ENCODE assay signal across 20 cellular contexts in genomic region chr3:16466822-16467221, GRCh38. TPM values are rescaled to one million over a fixed set of nuclear protein-coding genes. Genes with fewer than 3 reads are reported as not detected.
A peak's percentile ranks its signal among the peaks of the same experiment; 100 is the strongest.
DNase-seq lines count a peak whose midpoint lies in the region; ATAC-seq lines count a peak whose summit lies in the region.
"Had no signal": no experiment of that assay in that cellular context is flagged by ENCODE, and none has a peak within 500 bp of the region (broad histone marks: within the 10 kb centered on the region; RNA-seq: fewer than 3 reads in every experiment).

No MANE protein-coding gene starts in this region.

- H3K4me1 ChIP-seq in mesenchymal stem cell (ENCODE audit: control insufficient read depth, insufficient read depth, low read depth, low read length): peaks cover 3% of the 10 kb centered on the region
- H3K4me1 ChIP-seq: body of pancreas had no signal

- POLR2A ChIA-PET in activated CD8-positive, alpha-beta T cell treated with anti-CD3 and anti-CD28 coated beads, Interleukin-2, amount 10 ng/mL, durations not matched to agents 7 days and 5 days (lab: Charles Lee): interaction anchor here (1.4 kb wide), 1 partner anchor 47 kb away, joined by 3 read pairs; the partner anchor contains the start of gene RFTN1

- H2BK12ac ChIP-seq in mesenchymal stem cell (ENCODE audit: low read length in 2 of 2): peak overlapping the region; percentile 7 to 80

- DNase-seq in stimulated activated naive CD8-positive, alpha-beta T cell treated with anti-CD3 and anti-CD28 coated beads, Interleukin-15, amount 100 ng/mL, for 72 hours: no peak
- DNase-seq in activated CD8-positive, alpha-beta T cell treated with anti-CD3 and anti-CD28 coated beads, Interleukin-2, amount 10 ng/mL, durations not matched to agents 7 days and 5 days: no peak
- peak; percentile 12 for DNase-seq in mesenchymal stem cell
- no peak for DNase-seq in stimulated activated CD4-positive, alpha-beta T cell treated with anti-CD3 and anti-CD28 coated beads, Interleukin-15, amount 100 ng/mL, for 24 hours
- no peak for DNase-seq in germinal center (ENCODE audit: low spot score)
- no peak for DNase-seq in SW480 (ENCODE audit: low spot score)
- no peak for DNase-seq in stimulated activated CD4-positive, alpha-beta T cell treated with anti-CD3 and anti-CD28 coated beads, Interleukin-2, amount 100 ng/mL, for 48 hours
- DNase-seq: body of pancreas; Caco-2; head of caudate nucleus; left lung; NCI-H1930; NCI-H446 treated with DMSO at 0.1 percent for 48 hours; NK-92 treated with Interleukin-12 subunit alpha and Interleukin-12 subunit beta, amount 100 ng/mL, for 24 hours; nucleus accumbens; retina; RPMI8226; WERI-Rb-1 had no signal

- H3K4me3 Mint-ChIP-seq in stimulated activated naive CD8-positive, alpha-beta T cell treated with anti-CD3 and anti-CD28 coated beads, Interleukin-15, Interleukin-2, amounts not matched to agents 100 ng/mL and 50 ng/mL, for 24 hours: no peak overlapping the region
- H3K4me3 Mint-ChIP-seq in stimulated activated naive CD8-positive, alpha-beta T cell treated with anti-CD3 and anti-CD28 coated beads, Interleukin-15, amount 100 ng/mL, for 72 hours: peak overlapping the region in 1 of 2 donors; percentile 38
- no peak overlapping the region for H3K4me3 Mint-ChIP-seq in activated CD8-positive, alpha-beta T cell treated with anti-CD3 and anti-CD28 coated beads, Interleukin-2, amount 10 ng/mL, durations not matched to agents 7 days and 5 days

- H3K27ac Mint-ChIP-seq in stimulated activated naive CD8-positive, alpha-beta T cell treated with anti-CD3 and anti-CD28 coated beads, Interleukin-15, Interleukin-2, amounts not matched to agents 100 ng/mL and 50 ng/mL, for 24 hours: peak overlapping the region; percentile 22
- peak overlapping the region in 1 of 2 donors; percentile 1 for H3K27ac Mint-ChIP-seq in stimulated activated naive CD8-positive, alpha-beta T cell treated with anti-CD3 and anti-CD28 coated beads, Interleukin-15, amount 100 ng/mL, for 72 hours
- peak overlapping the region; percentile 13 for H3K27ac Mint-ChIP-seq in activated CD8-positive, alpha-beta T cell treated with anti-CD3 and anti-CD28 coated beads, Interleukin-2, amount 10 ng/mL, durations not matched to agents 7 days and 5 days

- no peaks in the 10 kb centered on the region for H3K9me3 Mint-ChIP-seq in stimulated activated naive CD8-positive, alpha-beta T cell treated with anti-CD3 and anti-CD28 coated beads, Interleukin-15, Interleukin-2, amounts not matched to agents 100 ng/mL and 50 ng/mL, for 24 hours
- no peaks in the 10 kb centered on the region for H3K9me3 Mint-ChIP-seq in stimulated activated naive CD8-positive, alpha-beta T cell treated with anti-CD3 and anti-CD28 coated beads, Interleukin-15, amount 100 ng/mL, for 72 hours
- no peaks in the 10 kb centered on the region for H3K9me3 Mint-ChIP-seq in activated CD8-positive, alpha-beta T cell treated with anti-CD3 and anti-CD28 coated beads, Interleukin-2, amount 10 ng/mL, durations not matched to agents 7 days and 5 days (ENCODE audit: insufficient read depth)

- CTCF ChIA-PET in activated CD8-positive, alpha-beta T cell treated with anti-CD3 and anti-CD28 coated beads, Interleukin-2, amount 10 ng/mL, durations not matched to agents 7 days and 5 days (lab: Charles Lee): interaction anchor here (1.4 to 2.7 kb wide), 3 partner anchors 10 to 177 kb away, joined by 3 to 11 read pairs (median 4); no protein-coding TSS in a partner anchor

- peaks cover 71% of the 10 kb centered on the region for H3K4me1 Mint-ChIP-seq in stimulated activated naive CD8-positive, alpha-beta T cell treated with anti-CD3 and anti-CD28 coated beads, Interleukin-15, Interleukin-2, amounts not matched to agents 100 ng/mL and 50 ng/mL, for 24 hours (ENCODE audit: low read depth)
- H3K4me1 Mint-ChIP-seq in stimulated activated naive CD8-positive, alpha-beta T cell treated with anti-CD3 and anti-CD28 coated beads, Interleukin-15, amount 100 ng/mL, for 72 hours: peaks cover 82% of the 10 kb centered on the region
- peaks cover 75% of the 10 kb centered on the region for H3K4me1 Mint-ChIP-seq in activated CD8-positive, alpha-beta T cell treated with anti-CD3 and anti-CD28 coated beads, Interleukin-2, amount 10 ng/mL, durations not matched to agents 7 days and 5 days (ENCODE audit: low read depth)

- no peak overlapping the region for H3K27ac ChIP-seq in mesenchymal stem cell (ENCODE audit: low read length, poor library complexity, severe bottlenecking)
- H3K27ac ChIP-seq: body of pancreas, left lung, WERI-Rb-1 had no signal

- no peak overlapping the region for H3K4ac ChIP-seq in mesenchymal stem cell (ENCODE audit: low read depth in 1 of 2, low read length in 2 of 2)

- H3K14ac ChIP-seq in mesenchymal stem cell (ENCODE audit: low read length in 2 of 2): no peak overlapping the region

- WGBS in mesenchymal stem cell: 68% methylated on average over 4 of the region's 4 CpGs

- no peak overlapping the region for H4K8ac ChIP-seq in mesenchymal stem cell (ENCODE audit: low read length)

- peak overlapping the region in 1 of 2 experiments; percentile 23 for H3K18ac ChIP-seq in mesenchymal stem cell (ENCODE audit: low read depth in 1 of 2, low read length in 2 of 2)

- H3K9me3 ChIP-seq in mesenchymal stem cell (ENCODE audit: control insufficient read depth, low read length): peaks cover 13% of the 10 kb centered on the region
- H3K9me3 ChIP-seq: body of pancreas had no signal

- H2AFZ ChIP-seq in mesenchymal stem cell (ENCODE audit: low read depth, low read length): no peak overlapping the region

- no peak overlapping the region for H2BK15ac ChIP-seq in mesenchymal stem cell (ENCODE audit: low read depth, poor library complexity, severe bottlenecking)

- H2BK5ac ChIP-seq in mesenchymal stem cell (ENCODE audit: low read depth, low read length, poor library complexity, severe bottlenecking): no peak overlapping the region

- H3K9ac ChIP-seq in mesenchymal stem cell (ENCODE audit: low read length): no peak overlapping the region

- H3K36me3 Mint-ChIP-seq in stimulated activated naive CD8-positive, alpha-beta T cell treated with anti-CD3 and anti-CD28 coated beads, Interleukin-15, Interleukin-2, amounts not matched to agents 100 ng/mL and 50 ng/mL, for 24 hours (ENCODE audit: low read depth): peaks cover 75% of the 10 kb centered on the region
- peaks cover 70% of the 10 kb centered on the region for H3K36me3 Mint-ChIP-seq in activated CD8-positive, alpha-beta T cell treated with anti-CD3 and anti-CD28 coated beads, Interleukin-2, amount 10 ng/mL, durations not matched to agents 7 days and 5 days (ENCODE audit: low read depth)

- H3K4me3 ChIP-seq in mesenchymal stem cell (ENCODE audit: insufficient read depth in 1 of 2, low read depth in 1 of 2, low read length in 2 of 2): no peak overlapping the region
- H3K4me3 ChIP-seq: body of pancreas, left lung, spleen had no signal

- no peaks in the 10 kb centered on the region for H3K27me3 ChIP-seq in mesenchymal stem cell (ENCODE audit: control insufficient read depth in 1 of 2, insufficient read depth in 1 of 2, low read length in 2 of 2)
- H3K27me3 ChIP-seq: body of pancreas, left lung, spleen had no signal

- H3K23ac ChIP-seq in mesenchymal stem cell (ENCODE audit: low read length in 2 of 2): no peak overlapping the region

- no peak overlapping the region for H2AK5ac ChIP-seq in mesenchymal stem cell (ENCODE audit: low read length, severe bottlenecking)

- no peak for ATAC-seq in stimulated activated naive CD8-positive, alpha-beta T cell treated with anti-CD3 and anti-CD28 coated beads, Interleukin-15, amount 100 ng/mL, for 72 hours
- ATAC-seq in activated CD8-positive, alpha-beta T cell treated with anti-CD3 and anti-CD28 coated beads, Interleukin-2, amount 10 ng/mL, durations not matched to agents 7 days and 5 days: no peak
- ATAC-seq: body of pancreas had no signal

- no peak overlapping the region for H2BK120ac ChIP-seq in mesenchymal stem cell (ENCODE audit: low read depth, low read length)

- no peak overlapping the region for H3K4me2 ChIP-seq in mesenchymal stem cell (ENCODE audit: low read length, poor library complexity, severe bottlenecking)

- peaks cover 17 to 40% of the 10 kb centered on the region in 2 experiments for H3K36me3 ChIP-seq in mesenchymal stem cell (ENCODE audit: control insufficient read depth in 1 of 2, insufficient read depth in 2 of 2, low read depth in 1 of 2, low read length in 2 of 2)
- H3K36me3 ChIP-seq: WERI-Rb-1 had no signal

- H3K27me3 Mint-ChIP-seq in stimulated activated naive CD8-positive, alpha-beta T cell treated with anti-CD3 and anti-CD28 coated beads, Interleukin-15, Interleukin-2, amounts not matched to agents 100 ng/mL and 50 ng/mL, for 24 hours: no peaks in the 10 kb centered on the region
- H3K27me3 Mint-ChIP-seq in stimulated activated naive CD8-positive, alpha-beta T cell treated with anti-CD3 and anti-CD28 coated beads, Interleukin-15, amount 100 ng/mL, for 72 hours: no peaks in the 10 kb centered on the region
- H3K27me3 Mint-ChIP-seq in activated CD8-positive, alpha-beta T cell treated with anti-CD3 and anti-CD28 coated beads, Interleukin-2, amount 10 ng/mL, durations not matched to agents 7 days and 5 days (ENCODE audit: low read depth): no peaks in the 10 kb centered on the region

- peaks cover 52% of the 10 kb centered on the region for H3K79me1 ChIP-seq in mesenchymal stem cell (replicated peaks; ENCODE audit: low read length, poor library complexity, severe bottlenecking)

- H4K91ac ChIP-seq in mesenchymal stem cell (ENCODE audit: low read length): no peak overlapping the region

RNA-seq across cellular contexts. Expression of gene RFTN1, which starts 46.7 kb away (rescaled TPM):
- total RNA-seq in activated CD8-positive, alpha-beta T cell treated with anti-CD3 and anti-CD28 coated beads, Interleukin-2, amount 10 ng/mL, durations not matched to agents 7 days and 5 days: 10 to 100 TPM; 59.9 to 63.4 TPM
- polyA plus RNA-seq in mesenchymal stem cell (2013, experiment 1 of 2): 256 TPM
- polyA plus RNA-seq in mesenchymal stem cell (2013, experiment 2 of 2): 261 TPM
